In the genomic region with DNA sequence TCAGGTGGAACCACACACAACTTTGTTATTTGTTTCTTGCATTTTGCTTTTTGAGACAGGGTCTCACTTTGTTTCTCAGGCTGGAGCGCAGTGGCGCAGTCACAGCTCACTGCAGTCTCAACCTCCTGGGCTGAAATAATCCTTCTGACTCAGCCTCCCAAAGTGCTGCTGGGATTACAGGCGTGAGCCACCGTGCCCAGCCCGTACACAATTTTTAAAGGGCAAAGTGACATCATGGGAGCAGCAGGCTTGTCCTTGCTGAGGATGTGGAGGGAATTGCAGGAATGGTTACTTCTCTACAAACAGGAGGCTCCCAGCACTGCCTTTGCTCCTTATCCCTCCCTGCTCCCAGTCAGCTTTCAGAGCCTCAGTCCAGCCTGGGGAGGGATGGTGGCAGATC, we compare ENCODE assay signal across 21 cellular contexts.
DNase-seq lines count a peak whose midpoint lies in the region; FAIRE-seq and TF ChIP-seq lines count a peak whose summit lies in the region.
"Had no signal": no experiment of that assay in that cellular context is flagged by ENCODE, and none has a peak within 500 bp of the region (broad histone marks: within the 10 kb centered on the region; RNA-seq: fewer than 3 reads in every experiment).

No MANE protein-coding gene starts in this region.

- H3K36me3 ChIP-seq in hepatocyte (replicated peaks; ENCODE audit: insufficient read depth, low read depth), result no peaks in the 10 kb centered on the region
- no peaks in the 10 kb centered on the region for H3K36me3 ChIP-seq in small intestine (ENCODE audit: control insufficient read depth in 2 of 2, insufficient read depth in 2 of 2, low read length in 2 of 2)
- no peaks in the 10 kb centered on the region for H3K36me3 ChIP-seq in MM.1S (replicated peaks; ENCODE audit: insufficient read depth, low read length)
- H3K36me3 ChIP-seq: BLaER1 treated with 17β-estradiol and CSF1 and Interleukin-3, amounts not matched to agents 10 nM and 100 nM had no signal

- H3K27me3 ChIP-seq in hepatocyte, result no peaks in the 10 kb centered on the region
- no peaks in the 10 kb centered on the region for H3K27me3 ChIP-seq in small intestine (ENCODE audit: control insufficient read depth in 2 of 2, insufficient read depth in 2 of 2, low read length in 2 of 2)
- H3K27me3 ChIP-seq in MM.1S (replicated peaks; ENCODE audit: insufficient read depth, low read length), result no peaks in the 10 kb centered on the region
- H3K27me3 ChIP-seq: BLaER1 treated with 17β-estradiol and CSF1 and Interleukin-3, amounts not matched to agents 10 nM and 100 nM had no signal

- DNase-seq in NCI-H510A treated with DMSO at 0.1 percent for 48 hours (lab: John Stamatoyannopoulos, UW) (peak; percentile 5), NCI-H510A (lab: John Stamatoyannopoulos, UW) (no peak), hepatocyte (ENCODE audit: low spot score) (no peak), small intestine (peak; percentile 74), activated T-cell treated with anti-CD3 and anti-CD28 coated beads for 4 hours (no peak), MM.1S (no peak), GM19238 (ENCODE audit: insufficient read length, low spot score) (no peak)
- DNase-seq: ACHN; Calu3; CD4-positive, CD25-positive, alpha-beta regulatory T cell; DMS 273 treated with DMSO at 0.1 percent for 48 hours; DMS79 treated with DMSO at 0.1 percent for 48 hours; EL; GDM1; HCEC 1CT; HFFc6 had no signal

- no peaks in the 10 kb centered on the region for H3K79me2 ChIP-seq in hepatocyte
- no peaks in the 10 kb centered on the region for H3K79me2 ChIP-seq in MM.1S (ENCODE audit: low read length)

- H2AFZ ChIP-seq in hepatocyte, result no peak overlapping the region
- no peak overlapping the region for H2AFZ ChIP-seq in MM.1S (ENCODE audit: low read length)

- TF ChIP-seq CTCF in VCaP (conservative IDR thresholded peaks at IDR 0.05) (no peak), hepatocyte (IDR thresholded peaks at IDR 0.05; ENCODE audit: poor library complexity) (no peak), MM.1S (IDR thresholded peaks at IDR 0.05; ENCODE audit: low read length) (no peak)

- H3K9me2 ChIP-seq in hepatocyte (replicated peaks; ENCODE audit: insufficient read depth) (no peaks in the 10 kb centered on the region), MM.1S (replicated peaks; ENCODE audit: insufficient read depth, low read length) (no peaks in the 10 kb centered on the region)

- H3K4me2 ChIP-seq in hepatocyte (no peak overlapping the region), MM.1S (ENCODE audit: low read depth, low read length) (no peak overlapping the region)
- H3K4me2 ChIP-seq: BLaER1 treated with 17β-estradiol and CSF1 and Interleukin-3, amounts not matched to agents 10 nM and 100 nM had no signal

- no peak overlapping the region for H3K4me3 ChIP-seq in hepatocyte
- H3K4me3 ChIP-seq in small intestine (ENCODE audit: low read depth in 1 of 2, low read length in 2 of 2), result no peak overlapping the region
- H3K4me3 ChIP-seq in MM.1S (ENCODE audit: low read length), result no peak overlapping the region
- H3K4me3 ChIP-seq: BLaER1 treated with 17β-estradiol and CSF1 and Interleukin-3, amounts not matched to agents 10 nM and 100 nM had no signal

- H3K9me3 ChIP-seq in hepatocyte (ENCODE audit: low read depth) (no peaks in the 10 kb centered on the region), small intestine (ENCODE audit: control insufficient read depth, low read depth) (no peaks in the 10 kb centered on the region), MM.1S (replicated peaks; ENCODE audit: insufficient read depth, low read length) (no peaks in the 10 kb centered on the region)
- H3K9me3 ChIP-seq: BLaER1 treated with 17β-estradiol and CSF1 and Interleukin-3, amounts not matched to agents 10 nM and 100 nM had no signal

- no peak for FAIRE-seq in small intestine (lab: Jason Lieb, UNC)
- FAIRE-seq: GM12892, GM19239, H1 had no signal

- H3K27ac ChIP-seq in VCaP (peak overlapping the region; percentile 18; the same call in 1 of the 2 replicates), hepatocyte (peak overlapping the region; percentile 64), small intestine (ENCODE audit: low read depth in 1 of 2, low read length in 1 of 2) (no peak overlapping the region), MM.1S (ENCODE audit: low read length) (no peak overlapping the region)
- H3K27ac ChIP-seq: BLaER1 treated with 17β-estradiol and CSF1 and Interleukin-3, amounts not matched to agents 10 nM and 100 nM had no signal

- no peaks in the 10 kb centered on the region for H3F3A ChIP-seq in MM.1S (ENCODE audit: insufficient read depth, low read length)

- H4K20me1 ChIP-seq in hepatocyte (ENCODE audit: insufficient read depth, poor library complexity, severe bottlenecking) (no peaks in the 10 kb centered on the region), MM.1S (ENCODE audit: insufficient read depth, low read length) (no peaks in the 10 kb centered on the region)
- H4K20me1 ChIP-seq: BLaER1 treated with 17β-estradiol and CSF1 and Interleukin-3, amounts not matched to agents 10 nM and 100 nM had no signal

- WGBS in hepatocyte (ENCODE audit: low lambda C conversion rate, missing lambda C conversion rate), result 59% methylated on average over 5 of the region's 5 CpGs
- WGBS in small intestine, 3 donors, result 45 to 67% (median 53%) methylated on average over 5 of the region's 5 CpGs

- H3K4me1 ChIP-seq in hepatocyte (ENCODE audit: insufficient read depth) (peaks cover 10% of the 10 kb centered on the region), small intestine (ENCODE audit: control insufficient read depth in 2 of 2, insufficient read depth in 1 of 2, low read depth in 1 of 2, low read length in 1 of 2) (peaks cover 0 to 3% of the 10 kb centered on the region in 2 donors), MM.1S (ENCODE audit: low read length) (no peaks in the 10 kb centered on the region)
- H3K4me1 ChIP-seq: BLaER1 treated with 17β-estradiol and CSF1 and Interleukin-3, amounts not matched to agents 10 nM and 100 nM had no signal

- H3K9ac ChIP-seq in MM.1S (ENCODE audit: low read length), result no peak overlapping the region
- H3K9ac ChIP-seq: BLaER1 treated with 17β-estradiol and CSF1 and Interleukin-3, amounts not matched to agents 10 nM and 100 nM had no signal

Comparison
In these comparisons a context has a peak if more than half of its experiments do, and no peak if none do; other contexts are left out.
1. DNase-seq: peak in NCI-H510A treated with DMSO at 0.1 percent for 48 hours (single experiment) and small intestine (single experiment); none in NCI-H510A (single experiment), hepatocyte (single experiment), activated T-cell treated with anti-CD3 and anti-CD28 coated beads for 4 hours (single experiment), MM.1S (single experiment) and GM19238 (single experiment).
2. H3K27ac ChIP-seq: peak in VCaP (single experiment) and hepatocyte (single experiment); none in small intestine (0 of 2) and MM.1S (single experiment).